In genomic region chr1:110746644-110747259, GRCh38 we compare ENCODE assay signal across 8 cellular contexts.
DNase-seq lines count a peak whose midpoint lies in the region; TF ChIP-seq lines count a peak whose summit lies in the region.

No MANE protein-coding gene starts in this region.

- TF ChIP-seq CTCF in GM20000 (IDR thresholded peaks at IDR 0.05; ENCODE audit: extremely low read depth, missing control alignments) (no peak), RWPE1 (conservative IDR thresholded peaks at IDR 0.05; ENCODE audit: low read depth) (no peak), glutamatergic neuron (IDR thresholded peaks at IDR 0.05; ENCODE audit: partially characterized antibody, unreplicated experiment) (no peak)

- H3K4me3 Mint-ChIP-seq in activated naive CD8-positive, alpha-beta T cell treated with anti-CD3 and anti-CD28 coated beads for 36 hours, result no peak overlapping the region
- H3K4me3 Mint-ChIP-seq in glutamatergic neuron (ENCODE audit: unreplicated experiment), result no peak overlapping the region

- CTCF ChIA-PET in RWPE1 (lab: Yijun Ruan, JAX), result interaction anchor here (1.6 kb wide), 1 partner anchor 37 kb away, joined by 3 read pairs; no protein-coding TSS in a partner anchor

- H3K27ac Mint-ChIP-seq in activated naive CD8-positive, alpha-beta T cell treated with anti-CD3 and anti-CD28 coated beads for 36 hours, result no peak overlapping the region
- H3K27ac Mint-ChIP-seq in glutamatergic neuron (ENCODE audit: unreplicated experiment), result no peak overlapping the region

- POLR2A ChIA-PET in RWPE1 (lab: Yijun Ruan, JAX; ENCODE audit: low non-redundant PET), result no interaction called here

- no peaks in the 10 kb centered on the region for H3K9me3 Mint-ChIP-seq in activated naive CD8-positive, alpha-beta T cell treated with anti-CD3 and anti-CD28 coated beads for 36 hours
- H3K9me3 Mint-ChIP-seq in glutamatergic neuron (ENCODE audit: unreplicated experiment), result no peaks in the 10 kb centered on the region

- no peaks in the 10 kb centered on the region for H3K4me1 Mint-ChIP-seq in activated naive CD8-positive, alpha-beta T cell treated with anti-CD3 and anti-CD28 coated beads for 36 hours
- H3K4me1 Mint-ChIP-seq in glutamatergic neuron (ENCODE audit: low read depth, unreplicated experiment), result peaks cover 28% of the 10 kb centered on the region

- peaks cover 17% of the 10 kb centered on the region for H3K27me3 Mint-ChIP-seq in activated naive CD8-positive, alpha-beta T cell treated with anti-CD3 and anti-CD28 coated beads for 36 hours
- peaks cover 2% of the 10 kb centered on the region for H3K27me3 Mint-ChIP-seq in glutamatergic neuron (ENCODE audit: unreplicated experiment)

- H3K36me3 Mint-ChIP-seq in activated naive CD8-positive, alpha-beta T cell treated with anti-CD3 and anti-CD28 coated beads for 36 hours, result no peaks in the 10 kb centered on the region
- no peaks in the 10 kb centered on the region for H3K36me3 Mint-ChIP-seq in glutamatergic neuron (ENCODE audit: unreplicated experiment)

- no peak overlapping the region for H3K27ac ChIP-seq in RWPE1

- DNase-seq in GM20000 (ENCODE audit: low spot score) (peak; percentile 45), RWPE1 (ENCODE audit: low spot score) (peak; percentile 30), inferior parietal cortex (ENCODE audit: extremely low spot score) (peak; percentile 30), glutamatergic neuron (no peak), 8988T (no peak), pons (ENCODE audit: low spot score) (no peak)
- peak; percentile 30 for DNase-seq in activated naive CD8-positive, alpha-beta T cell treated with anti-CD3 and anti-CD28 coated beads for 36 hours
- peak; percentile 32 for DNase-seq in stimulated activated CD8-positive, alpha-beta memory T cell treated with anti-CD3 and anti-CD28 coated beads, Interleukin-12 subunit alpha, Interleukin-12 subunit beta, amount 100 ng/mL, for 1 hour (ENCODE audit: low read depth)

Comparison
In these comparisons a context has a peak if more than half of its experiments do, and no peak if none do; other contexts are left out.
1. DNase-seq: peak in GM20000 (single experiment), RWPE1 (single experiment), activated naive CD8-positive, alpha-beta T cell treated with anti-CD3 and anti-CD28 coated beads for 36 hours (single experiment), inferior parietal cortex (single experiment) and stimulated activated CD8-positive, alpha-beta memory T cell treated with anti-CD3 and anti-CD28 coated beads, Interleukin-12 subunit alpha, Interleukin-12 subunit beta, amount 100 ng/mL, for 1 hour (single experiment); none in glutamatergic neuron (single experiment), 8988T (single experiment) and pons (single experiment).